10 cellular contexts compared by ENCODE assay signal in the genomic region with DNA sequence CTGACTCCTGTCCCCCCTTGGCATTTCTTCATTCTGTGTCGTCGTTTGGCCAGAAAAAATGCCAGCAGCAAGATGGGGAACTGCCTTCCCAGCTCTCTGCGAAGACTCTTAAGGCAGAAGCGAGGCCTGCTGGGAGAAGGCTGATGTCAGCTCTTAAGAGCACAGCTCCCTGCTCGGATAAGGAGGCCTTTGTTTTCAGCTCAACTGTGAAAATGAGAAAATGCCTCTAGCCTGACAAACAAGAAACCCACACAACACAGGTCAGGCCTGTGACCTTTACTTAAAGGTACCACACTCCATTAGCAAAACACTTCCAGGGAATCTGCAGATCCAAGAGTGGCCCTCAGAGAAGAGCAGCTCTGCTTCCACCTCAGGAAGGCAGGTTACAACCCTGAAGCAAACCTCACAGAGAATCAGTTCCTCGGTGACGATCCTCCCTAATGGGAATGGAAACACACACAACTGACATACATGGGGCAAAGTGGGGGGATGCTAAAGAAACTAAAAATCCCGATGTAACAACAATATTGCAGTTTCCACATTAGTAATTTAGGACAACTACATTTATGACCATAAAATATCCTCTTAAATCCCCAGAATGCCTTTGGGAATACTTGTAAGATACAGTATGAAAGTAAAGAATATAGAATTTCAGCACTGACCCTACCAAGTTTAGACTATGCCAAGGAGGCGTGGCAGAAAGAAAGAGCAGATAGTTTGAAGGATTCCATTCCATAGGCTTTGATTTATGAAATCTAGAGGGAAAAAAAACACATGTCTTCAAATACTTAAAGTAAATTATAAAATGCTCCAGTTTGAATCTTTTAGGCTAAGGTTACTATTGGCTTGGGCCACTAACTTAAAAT. TPM values are rescaled to one million over a fixed set of nuclear protein-coding genes. Genes with fewer than 3 reads are reported as not detected.
DNase-seq lines count a peak whose midpoint lies in the region; ATAC-seq, FAIRE-seq and TF ChIP-seq lines count a peak whose summit lies in the region.
"Had no signal": no experiment of that assay in that cellular context is flagged by ENCODE, and none has a peak within 500 bp of the region (broad histone marks: within the 10 kb centered on the region; RNA-seq: fewer than 3 reads in every experiment).

No MANE protein-coding gene starts in this region.

- no peak for TF ChIP-seq CTCF in HEK293 (tag by site-specific recombination; IDR thresholded peaks at IDR 0.05)
- no peak for TF ChIP-seq CTCF in adrenal gland (IDR thresholded peaks at IDR 0.05)

- H3K27ac Mint-ChIP-seq in activated CD4-positive, alpha-beta memory T cell treated with anti-CD3 and anti-CD28 coated beads for 36 hours: no peak overlapping the region

- no peaks in the 10 kb centered on the region for H3K9me3 ChIP-seq in HEK293 (ENCODE audit: control insufficient read depth, insufficient read depth, low read depth, low read length)
- no peaks in the 10 kb centered on the region for H3K9me3 ChIP-seq in adrenal gland (replicated peaks in 1 of 3)

- no peaks in the 10 kb centered on the region for H3K27me3 Mint-ChIP-seq in activated CD4-positive, alpha-beta memory T cell treated with anti-CD3 and anti-CD28 coated beads for 36 hours
- H3K27me3 Mint-ChIP-seq: IgD-negative memory B cell, naive B cell had no signal

- 26 to 30% (median 26%) methylated on average over 9 of the region's 9 CpGs for WGBS in adrenal gland, 4 donors

- peak in 5 of 7 donors; percentile 50 to 74 (median 58) for DNase-seq in adrenal gland
- peak; percentile 63 for DNase-seq in left ventricle myocardium superior
- peak; percentile 89 for DNase-seq in putamen (ENCODE audit: low spot score)
- DNase-seq in GM12891 (ENCODE audit: insufficient read length, low spot score): no peak
- DNase-seq in activated CD4-positive, alpha-beta memory T cell treated with anti-CD3 and anti-CD28 coated beads for 36 hours: no peak
- DNase-seq: naive B cell had no signal

- H3K9me3 Mint-ChIP-seq in activated CD4-positive, alpha-beta memory T cell treated with anti-CD3 and anti-CD28 coated beads for 36 hours: no peaks in the 10 kb centered on the region

- peaks cover 25% of the 10 kb centered on the region for H3K4me1 ChIP-seq in HEK293 (ENCODE audit: control insufficient read depth, insufficient read depth, low read length)
- H3K4me1 ChIP-seq in adrenal gland (replicated peaks in 1 of 2): peaks cover 46 to 61% of the 10 kb centered on the region in 2 donors

- intact Hi-C loops in adrenal gland (cut with DNase I) (no loop called here), left ventricle myocardium superior (cut with micrococcal nuclease) (no loop called here)
- intact Hi-C loops in activated CD4-positive, alpha-beta memory T cell treated with anti-CD3 and anti-CD28 coated beads for 36 hours (cut with micrococcal nuclease): no loop called here

- H3K4me3 ChIP-seq in HEK293 (ENCODE audit: low read depth, low read length) (no peak overlapping the region), adrenal gland (no peak overlapping the region)

- no peaks in the 10 kb centered on the region for H3K27me3 ChIP-seq in adrenal gland

- H3K36me3 ChIP-seq in HEK293 (ENCODE audit: control insufficient read depth in 2 of 2, insufficient read depth in 1 of 2, low read length in 2 of 2) (no peaks in the 10 kb centered on the region), adrenal gland (replicated peaks in 1 of 2) (no peaks in the 10 kb centered on the region)

- no peak overlapping the region for H3K4me3 Mint-ChIP-seq in activated CD4-positive, alpha-beta memory T cell treated with anti-CD3 and anti-CD28 coated beads for 36 hours
- H3K4me3 Mint-ChIP-seq: IgD-negative memory B cell, naive B cell had no signal

- H3K4me1 Mint-ChIP-seq in activated CD4-positive, alpha-beta memory T cell treated with anti-CD3 and anti-CD28 coated beads for 36 hours (ENCODE audit: low read depth): peaks cover 14% of the 10 kb centered on the region

- ATAC-seq in left ventricle myocardium superior (peak; percentile 86), GM18867 (IDR thresholded peaks at IDR 0.05; ENCODE audit: unreplicated experiment) (no peak), GM18870 (IDR thresholded peaks at IDR 0.05; ENCODE audit: unreplicated experiment) (no peak)

- peaks cover 2% of the 10 kb centered on the region for H3K36me3 Mint-ChIP-seq in activated CD4-positive, alpha-beta memory T cell treated with anti-CD3 and anti-CD28 coated beads for 36 hours

- no peak for TF ChIP-seq POLR2A in adrenal gland (IDR thresholded peaks at IDR 0.05)
- no peak for TF ChIP-seq POLR2A in GM12891 (IDR thresholded peaks at IDR 0.05; ENCODE audit: low read depth, low read length)

- H3K27ac ChIP-seq in HEK293 (ENCODE audit: extremely low read depth, low read depth, low read length) (peak overlapping the region; percentile 87), adrenal gland (peak overlapping the region in 4 of 5 donors; percentile 48 to 75 (median 61))

- no peak for FAIRE-seq in GM12891 (lab: Jason Lieb, UNC)

- CTCF ChIA-PET in HEK293 (lab: Yijun Ruan, JAX): interaction anchor here (1.0 to 1.8 kb wide), 2 partner anchors 60 to 212 kb away, joined by 4 to 5 read pairs; no protein-coding TSS in a partner anchor
- CTCF ChIA-PET in activated CD4-positive, alpha-beta memory T cell treated with anti-CD3 and anti-CD28 coated beads for 36 hours (lab: Charles Lee): no interaction called here

- POLR2A ChIA-PET in HEK293 (lab: Yijun Ruan, JAX): interaction anchor here (1.0 to 2.3 kb wide), 2 partner anchors 9 to 52 kb away, joined by 3 to 9 read pairs; partner anchors contain the start of gene VGLL4
- POLR2A ChIA-PET in activated CD4-positive, alpha-beta memory T cell treated with anti-CD3 and anti-CD28 coated beads for 36 hours (lab: Charles Lee): no interaction called here

TF ChIP-seq in HEK293, 187 proteins besides CTCF, POLR2A, EP300 and RAD21 (continues in another document):
- TF ChIP-seq EGR2 (tag by site-specific recombination; IDR thresholded peaks at IDR 0.05; ENCODE audit: low read depth) (0 out of 2 replicates have a peak, but pooled peaks have one; percentile 5), ZNF600 (tag by site-specific recombination; IDR thresholded peaks at IDR 0.05) (peak; percentile 60; the same call in 1 of the 2 replicates), ZNF404 (tag by site-specific recombination; IDR thresholded peaks at IDR 0.05) (no peak), ZNF335 (tag by site-specific recombination; conservative IDR thresholded peaks at IDR 0.05) (peak; percentile 43), IKZF3 (tag by site-specific recombination; IDR thresholded peaks at IDR 0.05) (peak; percentile 17; the same call in 1 of the 2 replicates), ZFHX2 (tag by site-specific recombination; conservative IDR thresholded peaks at IDR 0.05) (peak; percentile 55), SCRT2 (tag by site-specific recombination; IDR thresholded peaks at IDR 0.05) (no peak), SP7 (tag by site-specific recombination; IDR thresholded peaks at IDR 0.05) (peak; percentile 30), KLF9 (tag by site-specific recombination; IDR thresholded peaks at IDR 0.05; ENCODE audit: low read depth) (no peak), MYNN (tag by site-specific recombination; IDR thresholded peaks at IDR 0.05; ENCODE audit: borderline replicate concordance) (peak; percentile 99), HOXA7 (CRISPR knock-in tag; IDR thresholded peaks at IDR 0.05; ENCODE audit: borderline replicate concordance) (no peak)

TF ChIP-seq in GM12891, 5 proteins besides CTCF, POLR2A, EP300 and RAD21:
- no peak for TF ChIP-seq POU2F2 (IDR thresholded peaks at IDR 0.05; ENCODE audit: low read depth, low read length)
- TF ChIP-seq PAX5 (IDR thresholded peaks at IDR 0.05; ENCODE audit: insufficient read depth, low read length, severe bottlenecking): no peak
- no peak for TF ChIP-seq SPI1 (IDR thresholded peaks at IDR 0.05; ENCODE audit: low read depth, low read length)
- TF ChIP-seq TAF1 (IDR thresholded peaks at IDR 0.05; ENCODE audit: low read depth, low read length): no peak
- no peak for TF ChIP-seq POLR2AphosphoS5 (IDR thresholded peaks at IDR 0.05; ENCODE audit: low read depth, low read length)

RNA-seq across cellular contexts. Expression of gene VGLL4, which starts 52.1 kb away (rescaled TPM):
- total RNA-seq in adrenal gland (100 to 1,000 TPM in 5 of 8 donors, 10 to 100 TPM in 3; 38.3 to 153 (median 108) TPM), left ventricle myocardium superior (26.2 TPM)
- polyA plus RNA-seq in adrenal gland: 10 to 100 TPM; 46.2 to 78.1 (median 50.1) TPM
- polyA plus RNA-seq in GM12891 (2012; ENCODE audit: low read depth, missing spikeins): 28.1 TPM
- total RNA-seq in activated CD4-positive, alpha-beta memory T cell treated with anti-CD3 and anti-CD28 coated beads for 36 hours: 10 to 100 TPM; 18.2 to 18.7 TPM

Comparison
In these comparisons a context has a peak if more than half of its experiments do, and no peak if none do; other contexts are left out.
1. DNase-seq: peak in adrenal gland (5 of 7), left ventricle myocardium superior (single experiment) and putamen (single experiment); none in GM12891 (single experiment) and activated CD4-positive, alpha-beta memory T cell treated with anti-CD3 and anti-CD28 coated beads for 36 hours (single experiment).